ENCODE assay signal across 9 cellular contexts in genomic region chr5:121962943-121963342, GRCh38. TPM values are rescaled to one million over a fixed set of nuclear protein-coding genes. Genes with fewer than 3 reads are reported as not detected.
DNase-seq lines count a peak whose midpoint lies in the region; ATAC-seq and TF ChIP-seq lines count a peak whose summit lies in the region.
"Had no signal": no experiment of that assay in that cellular context is flagged by ENCODE, and none has a peak within 500 bp of the region (broad histone marks: within the 10 kb centered on the region; RNA-seq: fewer than 3 reads in every experiment).

No MANE protein-coding gene starts in this region.

- peaks cover 7% of the 10 kb centered on the region for H3K9me3 Mint-ChIP-seq in activated naive CD4-positive, alpha-beta T cell treated with anti-CD3 and anti-CD28 coated beads, Interleukin-2, amount 10 ng/mL, durations not matched to agents 7 days and 5 days
- H3K9me3 Mint-ChIP-seq in activated naive CD4-positive, alpha-beta T cell treated with anti-CD3 and anti-CD28 coated beads, Interleukin-2, amount 50 U/mL, for 72 hours: peaks cover 0 to 4% of the 10 kb centered on the region in 2 donors

- peak overlapping the region in 2 of 4 donors; percentile 83 to 85 for H3K27ac ChIP-seq in transverse colon

- CTCF ChIA-PET in activated naive CD4-positive, alpha-beta T cell treated with anti-CD3 and anti-CD28 coated beads, Interleukin-2, amount 10 ng/mL, durations not matched to agents 7 days and 5 days (lab: Charles Lee): interaction anchor here (0.9 kb wide), 1 partner anchor 114 kb away, joined by 3 read pairs; no protein-coding TSS in a partner anchor

- peaks cover 4% of the 10 kb centered on the region for H3K27me3 ChIP-seq in transverse colon

- H3K4me3 ChIP-seq in transverse colon: peak overlapping the region in 3 of 4 donors; percentile 63 to 86 (median 71)

- in situ Hi-C loops in transverse colon (cut with MboI; ENCODE audit: low pct_ligation_motif_present in 1 of 4, low pct_unique_long_range_greater_than_20kb in 1 of 4, low sequenced_read_pairs in 3 of 4): loop anchor here in 1 of 4 donors (25.0 kb wide), 1 partner anchor 199 kb away; a partner anchor contains a TSS

- peak overlapping the region; percentile 93 for H3K4me3 Mint-ChIP-seq in activated naive CD4-positive, alpha-beta T cell treated with anti-CD3 and anti-CD28 coated beads, Interleukin-2, amount 10 ng/mL, durations not matched to agents 7 days and 5 days

- TF ChIP-seq EP300 in transverse colon (IDR thresholded peaks at IDR 0.05; ENCODE audit: low read depth): no peak

- H3K4me1 ChIP-seq in transverse colon: peaks cover 0 to 16% (median 12%) of the 10 kb centered on the region in 4 donors

- no peak for TF ChIP-seq CTCF in transverse colon (IDR thresholded peaks at IDR 0.05)

- H3K27ac Mint-ChIP-seq in activated naive CD4-positive, alpha-beta T cell treated with anti-CD3 and anti-CD28 coated beads, Interleukin-2, amount 10 ng/mL, durations not matched to agents 7 days and 5 days: peak overlapping the region; percentile 12
- H3K27ac Mint-ChIP-seq in activated naive CD4-positive, alpha-beta T cell treated with anti-CD3 and anti-CD28 coated beads, Interleukin-2, amount 50 U/mL, for 72 hours: peak overlapping the region; percentile 96 to 98

- no peaks in the 10 kb centered on the region for H3K36me3 ChIP-seq in transverse colon

- peaks cover 4% of the 10 kb centered on the region for H3K27me3 Mint-ChIP-seq in activated naive CD4-positive, alpha-beta T cell treated with anti-CD3 and anti-CD28 coated beads, Interleukin-2, amount 10 ng/mL, durations not matched to agents 7 days and 5 days

- no peak for TF ChIP-seq POLR2A in transverse colon (IDR thresholded peaks at IDR 0.05)

- no peak for ATAC-seq in activated naive CD4-positive, alpha-beta T cell treated with anti-CD3 and anti-CD28 coated beads, Interleukin-2, amount 50 U/mL, for 72 hours
- no peak for ATAC-seq in HG03139 (IDR thresholded peaks at IDR 0.05; ENCODE audit: unreplicated experiment)

- no peaks in the 10 kb centered on the region for H3K9me3 ChIP-seq in transverse colon

- no peak for DNase-seq in activated naive CD4-positive, alpha-beta T cell treated with anti-CD3 and anti-CD28 coated beads, Interleukin-2, amount 10 ng/mL, durations not matched to agents 7 days and 5 days
- no peak for DNase-seq in activated naive CD4-positive, alpha-beta T cell treated with Interleukin-2 at 50 U/mL for 16 hours
- DNase-seq in activated naive CD4-positive, alpha-beta T cell treated with anti-CD3 and anti-CD28 coated beads, Interleukin-2, amount 50 U/mL, for 72 hours (ENCODE audit: low spot score in 2 of 2): no peak
- DNase-seq in kidney tubule cell (ENCODE audit: low spot score): peak; percentile 49
- DNase-seq in transverse colon: no peak
- no peak for DNase-seq in stimulated activated CD4-positive, alpha-beta T cell treated with anti-CD3 and anti-CD28 coated beads, Interleukin-2, amount 100 ng/mL, for 48 hours
- DNase-seq in activated CD8-positive, alpha-beta memory T cell treated with anti-CD3 and anti-CD28 coated beads for 24 hours: no peak
- DNase-seq: NCI-H2227 treated with DMSO at 0.1 percent for 48 hours had no signal

- H3K36me3 Mint-ChIP-seq in activated naive CD4-positive, alpha-beta T cell treated with anti-CD3 and anti-CD28 coated beads, Interleukin-2, amount 10 ng/mL, durations not matched to agents 7 days and 5 days: peaks cover 11% of the 10 kb centered on the region
- peaks cover 25 to 29% of the 10 kb centered on the region in 2 donors for H3K36me3 Mint-ChIP-seq in activated naive CD4-positive, alpha-beta T cell treated with anti-CD3 and anti-CD28 coated beads, Interleukin-2, amount 50 U/mL, for 72 hours

- H3K4me1 Mint-ChIP-seq in activated naive CD4-positive, alpha-beta T cell treated with anti-CD3 and anti-CD28 coated beads, Interleukin-2, amount 10 ng/mL, durations not matched to agents 7 days and 5 days: peaks cover 33% of the 10 kb centered on the region

- WGBS in transverse colon (ENCODE audit: low coverage in 1 of 2), 2 donors: 8 to 14% methylated on average over 3 of the region's 3 CpGs

- intact Hi-C loops in transverse colon (cut with DNase I; ENCODE audit: low total_unique reads): loop anchor here (10.0 kb wide), 1 partner anchor 112 kb away; the partner anchor contains the start of gene LOX

RNA-seq across cellular contexts. Expression of gene SRFBP1, which starts 1.2 kb away (rescaled TPM):
- total RNA-seq in activated naive CD4-positive, alpha-beta T cell treated with anti-CD3 and anti-CD28 coated beads, Interleukin-2, amount 50 U/mL, for 72 hours: 1 to 10 TPM; 9.1 to 9.6 TPM
- total RNA-seq in transverse colon: 10 to 100 TPM in 1 of 4 donors, 1 to 10 TPM in 3; 1.9 to 16.4 (median 5.4) TPM
